In the genomic region with DNA sequence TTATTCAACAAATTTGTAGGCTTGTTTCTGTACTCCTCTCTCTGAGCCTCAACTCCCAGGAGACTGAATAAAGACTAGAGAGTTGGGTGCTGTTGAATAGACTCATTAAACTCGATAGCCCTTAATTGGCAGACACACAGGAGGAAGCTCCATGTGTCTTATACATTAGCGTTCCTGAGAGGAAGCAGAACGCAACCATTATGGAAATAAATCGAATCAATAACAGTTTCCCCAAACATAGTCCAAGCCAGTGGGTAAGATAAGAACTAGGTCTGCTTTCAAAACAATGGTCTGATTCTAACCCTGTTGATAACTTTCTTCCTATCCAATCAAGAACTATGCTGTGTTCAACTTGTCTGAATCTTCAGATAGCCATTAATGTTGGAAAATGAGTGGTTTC, we compare ENCODE assay signal across 1 cellular context.
TF ChIP-seq lines count a peak whose summit lies in the region.

No MANE protein-coding gene starts in this region.

TF ChIP-seq in WTC11, 78 proteins besides CTCF, POLR2A, EP300 and RAD21 (continued from another document):
- TF ChIP-seq, protein P1, sequence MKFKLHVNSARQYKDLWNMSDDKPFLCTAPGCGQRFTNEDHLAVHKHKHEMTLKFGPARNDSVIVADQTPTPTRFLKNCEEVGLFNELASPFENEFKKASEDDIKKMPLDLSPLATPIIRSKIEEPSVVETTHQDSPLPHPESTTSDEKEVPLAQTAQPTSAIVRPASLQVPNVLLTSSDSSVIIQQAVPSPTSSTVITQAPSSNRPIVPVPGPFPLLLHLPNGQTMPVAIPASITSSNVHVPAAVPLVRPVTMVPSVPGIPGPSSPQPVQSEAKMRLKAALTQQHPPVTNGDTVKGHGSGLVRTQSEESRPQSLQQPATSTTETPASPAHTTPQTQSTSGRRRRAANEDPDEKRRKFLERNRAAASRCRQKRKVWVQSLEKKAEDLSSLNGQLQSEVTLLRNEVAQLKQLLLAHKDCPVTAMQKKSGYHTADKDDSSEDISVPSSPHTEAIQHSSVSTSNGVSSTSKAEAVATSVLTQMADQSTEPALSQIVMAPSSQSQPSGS (CRISPR knock-in tag; IDR thresholded peaks at IDR 0.05; ENCODE audit: borderline replicate concordance, low read depth), result no peak
- TF ChIP-seq ETV6 (CRISPR knock-in tag; IDR thresholded peaks at IDR 0.05) (no peak), KAT7 (CRISPR knock-in tag; IDR thresholded peaks at IDR 0.05; ENCODE audit: borderline replicate concordance) (no peak), ZNF671 (CRISPR knock-in tag; IDR thresholded peaks at IDR 0.05) (no peak), NFATC4 (CRISPR knock-in tag; IDR thresholded peaks at IDR 0.05) (no peak), JAZF1 (CRISPR knock-in tag; IDR thresholded peaks at IDR 0.05) (no peak), ATF1 (CRISPR knock-in tag; IDR thresholded peaks at IDR 0.05) (no peak), ZNF219 (CRISPR knock-in tag; IDR thresholded peaks at IDR 0.05; ENCODE audit: borderline replicate concordance) (no peak)
- TF ChIP-seq, protein P2, sequence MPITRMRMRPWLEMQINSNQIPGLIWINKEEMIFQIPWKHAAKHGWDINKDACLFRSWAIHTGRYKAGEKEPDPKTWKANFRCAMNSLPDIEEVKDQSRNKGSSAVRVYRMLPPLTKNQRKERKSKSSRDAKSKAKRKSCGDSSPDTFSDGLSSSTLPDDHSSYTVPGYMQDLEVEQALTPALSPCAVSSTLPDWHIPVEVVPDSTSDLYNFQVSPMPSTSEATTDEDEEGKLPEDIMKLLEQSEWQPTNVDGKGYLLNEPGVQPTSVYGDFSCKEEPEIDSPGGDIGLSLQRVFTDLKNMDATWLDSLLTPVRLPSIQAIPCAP (CRISPR knock-in tag; IDR thresholded peaks at IDR 0.05), result no peak
- TF ChIP-seq, protein P3, sequence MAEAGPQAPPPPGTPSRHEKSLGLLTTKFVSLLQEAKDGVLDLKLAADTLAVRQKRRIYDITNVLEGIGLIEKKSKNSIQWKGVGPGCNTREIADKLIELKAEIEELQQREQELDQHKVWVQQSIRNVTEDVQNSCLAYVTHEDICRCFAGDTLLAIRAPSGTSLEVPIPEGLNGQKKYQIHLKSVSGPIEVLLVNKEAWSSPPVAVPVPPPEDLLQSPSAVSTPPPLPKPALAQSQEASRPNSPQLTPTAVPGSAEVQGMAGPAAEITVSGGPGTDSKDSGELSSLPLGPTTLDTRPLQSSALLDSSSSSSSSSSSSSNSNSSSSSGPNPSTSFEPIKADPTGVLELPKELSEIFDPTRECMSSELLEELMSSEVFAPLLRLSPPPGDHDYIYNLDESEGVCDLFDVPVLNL (CRISPR knock-in tag; IDR thresholded peaks at IDR 0.05; ENCODE audit: borderline replicate concordance, low read depth), result no peak
TF ChIP-seq in WTC11: peak in this region for 0.
